ENCODE assay signal across 23 cellular contexts in genomic region chr6:125304970-125305369, GRCh38. TPM values are rescaled to one million over a fixed set of nuclear protein-coding genes. Genes with fewer than 3 reads are reported as not detected.
DNase-seq lines count a peak whose midpoint lies in the region; ATAC-seq, FAIRE-seq and TF ChIP-seq lines count a peak whose summit lies in the region.
"Had no signal": no experiment of that assay in that cellular context is flagged by ENCODE, and none has a peak within 500 bp of the region (broad histone marks: within the 10 kb centered on the region; RNA-seq: fewer than 3 reads in every experiment).

No MANE protein-coding gene starts in this region.

- no peak overlapping the region for H3K27ac Mint-ChIP-seq in GM23338
- no peak overlapping the region for H3K27ac Mint-ChIP-seq in HFFc6
- no peak overlapping the region for H3K27ac Mint-ChIP-seq in type B pancreatic cell
- H3K27ac Mint-ChIP-seq in activated T-helper 1 cell treated with anti-CD3 and anti-CD28 coated beads, Interleukin-12 subunit alpha, Interleukin-12 subunit beta, Interleukin-2, Interleukin-4 antibody, amounts not matched to agents 30 ng/mL and 10 ng/mL and 1 ng/mL, durations not matched to agents 14 hours and 24 hours and 36 hours, result no peak overlapping the region
- H3K27ac Mint-ChIP-seq: CD14-positive monocyte; CD4-positive, alpha-beta T cell had no signal

- no peaks in the 10 kb centered on the region for H4K20me1 ChIP-seq in GM23338 (replicated peaks; ENCODE audit: insufficient read depth)
- H4K20me1 ChIP-seq in K562 (replicated peaks; ENCODE audit: control insufficient read depth, insufficient read depth, low read length), result no peaks in the 10 kb centered on the region

- H3K9me2 ChIP-seq in GM23338 (ENCODE audit: insufficient read depth), result peaks cover 14% of the 10 kb centered on the region

- H3K4me3 Mint-ChIP-seq in GM23338 (no peak overlapping the region), HFFc6 (no peak overlapping the region), type B pancreatic cell (no peak overlapping the region)
- no peak overlapping the region for H3K4me3 Mint-ChIP-seq in activated T-helper 1 cell treated with anti-CD3 and anti-CD28 coated beads, Interleukin-12 subunit alpha, Interleukin-12 subunit beta, Interleukin-2, Interleukin-4 antibody, amounts not matched to agents 30 ng/mL and 10 ng/mL and 1 ng/mL, durations not matched to agents 14 hours and 24 hours and 36 hours
- H3K4me3 Mint-ChIP-seq: CD14-positive monocyte had no signal

- CTCF ChIA-PET in K562 (lab: Yijun Ruan, JAX; ENCODE audit: low intra/inter-chr PET ratio), result no interaction called here

- H2AFZ ChIP-seq in GM23338 (no peak overlapping the region), K562 (ENCODE audit: low read depth, low read length) (no peak overlapping the region)

- in situ Hi-C loops in K562 (cut with MboI), result loop anchor here (10.0 kb wide), 1 partner anchor 430 kb away; no protein-coding TSS in a partner anchor

- TF ChIP-seq POLR2A in K562 (conservative IDR thresholded peaks at IDR 0.05), result no peak

- ATAC-seq in GM23338 (no peak), K562 (no peak)
- ATAC-seq: A549, HCT116 had no signal

- WGBS in K562 (ENCODE audit: insufficient coverage, low coverage, missing lambda C conversion rate), result 75% methylated on average over 2 of the region's 2 CpGs

- H3K9me3 Mint-ChIP-seq in GM23338 (peaks cover 6% of the 10 kb centered on the region; the same call in 2 of the 3 replicates), HFFc6 (peaks cover 3% of the 10 kb centered on the region; the same call in 1 of the 2 replicates), type B pancreatic cell (peaks cover 13% of the 10 kb centered on the region)
- H3K9me3 Mint-ChIP-seq in activated T-helper 1 cell treated with anti-CD3 and anti-CD28 coated beads, Interleukin-12 subunit alpha, Interleukin-12 subunit beta, Interleukin-2, Interleukin-4 antibody, amounts not matched to agents 30 ng/mL and 10 ng/mL and 1 ng/mL, durations not matched to agents 14 hours and 24 hours and 36 hours, result peaks cover 5% of the 10 kb centered on the region
- H3K9me3 Mint-ChIP-seq: CD4-positive, alpha-beta T cell; CD8-positive, alpha-beta memory T cell had no signal

- H3K36me3 Mint-ChIP-seq in GM23338 (ENCODE audit: low read depth), result peaks cover 7% of the 10 kb centered on the region
- H3K36me3 Mint-ChIP-seq in HFFc6 (ENCODE audit: low read depth), result peaks cover 8% of the 10 kb centered on the region; the same call in 1 of the 2 replicates
- peaks cover 7% of the 10 kb centered on the region for H3K36me3 Mint-ChIP-seq in type B pancreatic cell
- peaks cover 12% of the 10 kb centered on the region for H3K36me3 Mint-ChIP-seq in activated T-helper 1 cell treated with anti-CD3 and anti-CD28 coated beads, Interleukin-12 subunit alpha, Interleukin-12 subunit beta, Interleukin-2, Interleukin-4 antibody, amounts not matched to agents 30 ng/mL and 10 ng/mL and 1 ng/mL, durations not matched to agents 14 hours and 24 hours and 36 hours (ENCODE audit: low read depth)

- intact Hi-C loops in K562 (cut with micrococcal nuclease), result loop anchor here (5.0 kb wide), 2 partner anchors 343 to 652 kb away; partner anchors contain the start of genes HINT3 and RNF217
- intact Hi-C loops in activated T-helper 1 cell treated with anti-CD3 and anti-CD28 coated beads, Interleukin-12 subunit alpha, Interleukin-12 subunit beta, Interleukin-2, Interleukin-4 antibody, amounts not matched to agents 30 ng/mL and 10 ng/mL and 1 ng/mL, durations not matched to agents 14 hours and 24 hours and 36 hours (cut with micrococcal nuclease), result loop anchor here (5.0 kb wide), 3 partner anchors 113 to 682 kb away; partner anchors contain the start of genes TPD52L1 and TRMT11

- H3K4me2 ChIP-seq in GM23338 (no peak overlapping the region), K562 (ENCODE audit: insufficient read depth, low read length) (no peak overlapping the region)
- H3K4me2 ChIP-seq: A549; BLaER1 treated with 17β-estradiol and CSF1 and Interleukin-3, amounts not matched to agents 10 nM and 100 nM had no signal

- no peak overlapping the region for H3K4me3 ChIP-seq in GM23338
- no peak overlapping the region for H3K4me3 ChIP-seq in K562
- H3K4me3 ChIP-seq: A549; BLaER1 treated with 17β-estradiol and CSF1 and Interleukin-3, amounts not matched to agents 10 nM and 100 nM had no signal

- H3K9me1 ChIP-seq in K562 (ENCODE audit: control insufficient read depth, insufficient read depth, low read length), result no peaks in the 10 kb centered on the region

- TF ChIP-seq RAD21 in K562 (CRISPR knock-in tag; conservative IDR thresholded peaks at IDR 0.05 in 1 of 2, IDR thresholded peaks at IDR 0.05 in 1 of 2), result no peak

- H3K79me2 ChIP-seq in GM23338 (replicated peaks; ENCODE audit: insufficient read depth), result peaks cover 12% of the 10 kb centered on the region
- H3K79me2 ChIP-seq in K562 (ENCODE audit: control insufficient read depth, insufficient read depth, low read length), result peaks cover 21% of the 10 kb centered on the region

- DNase-seq in GM23338 (ENCODE audit: low spot score), result peak; percentile 10
- DNase-seq in HFFc6, result no peak
- no peak for DNase-seq in K562 (ENCODE audit: extremely low read depth in 1 of 4, low spot score in 3 of 4)
- no peak for DNase-seq in type B pancreatic cell (ENCODE audit: extremely low spot score, unreplicated experiment)
- DNase-seq in activated T-helper 1 cell treated with anti-CD3 and anti-CD28 coated beads, Interleukin-12 subunit alpha, Interleukin-12 subunit beta, Interleukin-2, Interleukin-4 antibody, amounts not matched to agents 30 ng/mL and 10 ng/mL and 1 ng/mL, durations not matched to agents 14 hours and 24 hours and 36 hours (ENCODE audit: low spot score), result no peak
- no peak for DNase-seq in HUDEP-2 (lab: John Stamatoyannopoulos, UW; ENCODE audit: unreplicated experiment in 76 of 76)
- DNase-seq in hippocampal formation (lab: John Stamatoyannopoulos, UW), result no peak
- DNase-seq: 8988T; ACHN; BE2C; CD4-positive, alpha-beta T cell; CD8-positive, alpha-beta memory T cell; DMS53; DMS79 treated with DMSO at 0.1 percent for 48 hours; GF-D8; H7 had no signal

- no peak overlapping the region for H3K9ac ChIP-seq in K562 (ENCODE audit: insufficient read depth in 1 of 2, low read depth in 2 of 2, low read length in 2 of 2)
- H3K9ac ChIP-seq: BLaER1 treated with 17β-estradiol and CSF1 and Interleukin-3, amounts not matched to agents 10 nM and 100 nM had no signal

- H3K27me3 ChIP-seq in GM23338 (ENCODE audit: insufficient read depth) (no peaks in the 10 kb centered on the region), K562 (ENCODE audit: control insufficient read depth in 2 of 2, insufficient read depth in 2 of 2, low read length in 2 of 2) (no peaks in the 10 kb centered on the region)
- H3K27me3 ChIP-seq: BLaER1 treated with 17β-estradiol and CSF1 and Interleukin-3, amounts not matched to agents 10 nM and 100 nM had no signal

- POLR2A ChIA-PET in K562 (lab: Yijun Ruan, JAX), result interaction anchor here (1.7 kb wide), 1 partner anchor 10 kb away, joined by 3 read pairs; no protein-coding TSS in a partner anchor

- TF ChIP-seq EP300 in K562 (IDR thresholded peaks at IDR 0.05; ENCODE audit: low read length), result no peak

- no peak overlapping the region for H3K27ac ChIP-seq in GM23338 (ENCODE audit: low read depth)
- H3K27ac ChIP-seq in K562 (ENCODE audit: extremely low read depth, low read depth, low read length), result no peak overlapping the region
- H3K27ac ChIP-seq: A549; BLaER1 treated with 17β-estradiol and CSF1 and Interleukin-3, amounts not matched to agents 10 nM and 100 nM had no signal

- H3F3A ChIP-seq in GM23338 (replicated peaks; ENCODE audit: low read depth), result no peaks in the 10 kb centered on the region

- H3K4me1 ChIP-seq in GM23338 (ENCODE audit: insufficient read depth) (peaks cover 16% of the 10 kb centered on the region; the same call in 1 of the 2 replicates), K562 (replicated peaks in 1 of 2; ENCODE audit: control insufficient read depth in 2 of 2, insufficient read depth in 2 of 2, low read length in 2 of 2) (peaks cover 17 to 50% of the 10 kb centered on the region in 2 experiments)
- H3K4me1 ChIP-seq: BE2C had no signal

- BruUV-seq in K562 (replicated peaks; lab: Mats Ljungman, UMichigan), result no TSS peak

- H3K4me1 Mint-ChIP-seq in GM23338, result peaks cover 7% of the 10 kb centered on the region
- H3K4me1 Mint-ChIP-seq in HFFc6 (ENCODE audit: low read depth), result peaks cover 45% of the 10 kb centered on the region
- peaks cover 17% of the 10 kb centered on the region for H3K4me1 Mint-ChIP-seq in type B pancreatic cell (ENCODE audit: unreplicated experiment)
- H3K4me1 Mint-ChIP-seq in activated T-helper 1 cell treated with anti-CD3 and anti-CD28 coated beads, Interleukin-12 subunit alpha, Interleukin-12 subunit beta, Interleukin-2, Interleukin-4 antibody, amounts not matched to agents 30 ng/mL and 10 ng/mL and 1 ng/mL, durations not matched to agents 14 hours and 24 hours and 36 hours (ENCODE audit: low read depth), result peaks cover 40% of the 10 kb centered on the region

- no peak for FAIRE-seq in K562 (lab: Jason Lieb, UNC)
- FAIRE-seq: A549, GM12891, GM18507, H1 had no signal

- no peak for TF ChIP-seq CTCF in GM23338 (conservative IDR thresholded peaks at IDR 0.05; ENCODE audit: low read depth in 2 of 2)
- 0 out of 2 replicates have a peak, but pooled peaks have one; percentile 8 for TF ChIP-seq CTCF in HFFc6 (IDR thresholded peaks at IDR 0.05)
- TF ChIP-seq CTCF in K562 (IDR thresholded peaks at IDR 0.05 in 2 of 3, conservative IDR thresholded peaks at IDR 0.05 in 1 of 3; ENCODE audit: insufficient read depth in 2 of 3, low read depth in 1 of 3, low read length in 3 of 3), result no peak
- peak; percentile 34 for TF ChIP-seq CTCF in type B pancreatic cell (conservative IDR thresholded peaks at IDR 0.05)

- H3K27me3 Mint-ChIP-seq in GM23338 (ENCODE audit: insufficient read depth, low read depth, poor library complexity), result peaks cover 5% of the 10 kb centered on the region
- H3K27me3 Mint-ChIP-seq in HFFc6 (ENCODE audit: insufficient read depth), result peaks cover 5% of the 10 kb centered on the region
- H3K27me3 Mint-ChIP-seq in type B pancreatic cell, result no peaks in the 10 kb centered on the region
- H3K27me3 Mint-ChIP-seq in activated T-helper 1 cell treated with anti-CD3 and anti-CD28 coated beads, Interleukin-12 subunit alpha, Interleukin-12 subunit beta, Interleukin-2, Interleukin-4 antibody, amounts not matched to agents 30 ng/mL and 10 ng/mL and 1 ng/mL, durations not matched to agents 14 hours and 24 hours and 36 hours (ENCODE audit: insufficient read depth), result peaks cover 16% of the 10 kb centered on the region

- 0 out of 2 replicates have a peak, but pooled peaks cover 3% of the 10 kb centered on the region for H3K9me3 ChIP-seq in K562 (replicated peaks; ENCODE audit: control insufficient read depth, insufficient read depth, low read depth, low read length)
- H3K9me3 ChIP-seq: A549, BE2C had no signal

- H3K36me3 ChIP-seq in GM23338 (ENCODE audit: insufficient read depth) (no peaks in the 10 kb centered on the region), K562 (ENCODE audit: control insufficient read depth, insufficient read depth, low read length) (peaks cover 6% of the 10 kb centered on the region)
- H3K36me3 ChIP-seq: BE2C had no signal

RNA-seq across cellular contexts. Expression of gene HDDC2, which starts 3.2 kb away (rescaled TPM):
- 69.4 and 69.5 TPM in 2 replicates for total RNA-seq in GM23338 (2014; rRNA removed; shearing (Covaris generic))
- polyA plus RNA-seq in GM23338 (2016; fragmentation: Nextera tagmentation; extraction: Ambion mirVana), result 123 and 131 TPM in 2 replicates
- 10 to 100 TPM; 50.0 to 59.3 (median 57.8) TPM for total RNA-seq in HFFc6 (2021; fragmentation: NEBNext Ultra II Directional; extraction: Animal tissue kit (Norgen Biotek cat#: 25700))
- 73.9 and 153 TPM in 2 replicates for total RNA-seq in K562 (2011; cell fraction: chromatin; rRNA removed; ENCODE audit: low replicate concordance)
- 49.4 and 70.0 TPM in 2 replicates for total RNA-seq in K562 (2011; cell fraction: nucleolus; rRNA removed)
- total RNA-seq in K562 (2011; cell fraction: nucleoplasm; rRNA removed), result 113 and 160 TPM in 2 replicates
- total RNA-seq in K562 (2014; rRNA removed), result 257 and 288 TPM in 2 replicates
- total RNA-seq in K562 (2014; rRNA removed; fragmentation: Illumina TruSeq; extraction: Trizol), result 291 and 320 TPM in 2 replicates
- total RNA-seq in K562 (2015; rRNA removed; fragmentation: Illumina TruSeq; extraction: Trizol), result 212 and 219 TPM in 2 replicates
- total RNA-seq in K562 (2021), result 193 and 194 TPM in 2 replicates
- 307 and 436 TPM in 2 replicates for polyA plus RNA-seq in K562 (2011; rRNA removed)
- polyA plus RNA-seq in K562 (2011; cell fraction: cytosol; rRNA removed), result 294 and 307 TPM in 2 replicates
- 134 and 184 TPM in 2 replicates for polyA plus RNA-seq in K562 (2011; cell fraction: nucleus; rRNA removed)
- 183 and 267 TPM in 2 replicates for polyA plus RNA-seq in K562 (2012)
- 284 and 294 TPM in 2 replicates for polyA plus RNA-seq in K562 (2014; fragmentation: Illumina TruSeq; extraction: Trizol)
- 100 to 1,000 TPM; 587 to 632 TPM for polyA plus RNA-seq in K562 (2014; fragmentation: Nextera tagmentation; extraction: Ambion mirVana)
- polyA plus RNA-seq in K562 (2014; rRNA removed), result 368 and 418 TPM in 2 replicates
- 185 and 206 TPM in 2 replicates for polyA minus RNA-seq in K562 (2011; rRNA and poly(A)+ RNA removed)
- 56.4 and 57.5 TPM in 2 replicates for polyA minus RNA-seq in K562 (2011; cell fraction: cytosol; rRNA and poly(A)+ RNA removed)
- 77.5 and 119 TPM in 2 replicates for polyA minus RNA-seq in K562 (2011; cell fraction: nucleus; rRNA and poly(A)+ RNA removed)
- total RNA-seq in type B pancreatic cell (ENCODE audit: low replicate concordance), result 61.8 and 90.0 TPM in 2 replicates
- total RNA-seq in activated T-helper 1 cell treated with anti-CD3 and anti-CD28 coated beads, Interleukin-12 subunit alpha, Interleukin-12 subunit beta, Interleukin-2, Interleukin-4 antibody, amounts not matched to agents 30 ng/mL and 10 ng/mL and 1 ng/mL, durations not matched to agents 14 hours and 24 hours and 36 hours, result 79.7 and 82.4 TPM in 2 replicates

Comparison
In these comparisons a context has a peak if more than half of its experiments do, and no peak if none do; other contexts are left out.
1. CTCF ChIP-seq: peak in HFFc6 (single experiment) and type B pancreatic cell (single experiment); none in GM23338 (0 of 2) and K562 (0 of 3).